In the genomic region with DNA sequence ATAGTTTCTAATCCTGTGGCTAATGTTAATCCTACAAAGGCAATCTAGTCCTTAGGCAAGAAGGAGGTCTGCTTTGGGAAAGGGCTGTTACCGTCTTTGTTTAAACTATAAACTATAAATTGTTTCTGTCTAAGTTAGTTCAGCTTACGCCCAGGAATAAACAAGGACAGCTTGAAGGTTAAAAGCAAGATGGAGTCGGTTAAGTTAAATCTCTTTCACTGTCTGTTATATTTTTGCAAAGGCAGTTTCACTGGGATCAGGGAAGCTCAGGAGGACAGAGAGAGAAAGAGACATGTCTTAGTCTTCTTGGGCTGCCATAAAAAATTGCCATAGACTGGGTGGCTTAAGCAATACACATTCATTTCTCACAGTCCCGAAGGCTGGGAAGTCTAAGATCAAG, we compare ENCODE assay signal across 27 cellular contexts.
"Had no signal": no experiment of that assay in that cellular context is flagged by ENCODE, and none has a peak within 500 bp of the region (broad histone marks: within the 10 kb centered on the region; RNA-seq: fewer than 3 reads in every experiment).

No MANE protein-coding gene starts in this region.

- ATAC-seq: mucosa of descending colon; naive thymus-derived CD4-positive, alpha-beta T cell; psoas muscle; sciatic nerve; stimulated activated effector memory CD8-positive, alpha-beta T cell treated with anti-CD3 and anti-CD28 coated beads, Interleukin-12 subunit alpha, Interleukin-12 subunit beta, amount 100 ng/mL, for 72 hours; upper lobe of right lung had no signal

- H3K9me3 Mint-ChIP-seq: nephron; neural crest cell; stimulated activated effector memory CD8-positive, alpha-beta T cell treated with anti-CD3 and anti-CD28 coated beads, Interleukin-12 subunit alpha, Interleukin-12 subunit beta, amount 100 ng/mL, for 72 hours; stimulated activated naive CD8-positive, alpha-beta T cell treated with anti-CD3 and anti-CD28 coated beads, Interleukin-15, Interleukin-2, amounts not matched to agents 100 ng/mL and 50 ng/mL, for 24 hours had no signal

- H3K9ac ChIP-seq: parathyroid adenoma had no signal

- H3K27me3 ChIP-seq: hepatocyte, suprapubic skin, tibial artery, upper lobe of right lung had no signal

- H3K4me3 Mint-ChIP-seq: naive thymus-derived CD4-positive, alpha-beta T cell; nephron; neural crest cell; stimulated activated effector memory CD8-positive, alpha-beta T cell treated with anti-CD3 and anti-CD28 coated beads, Interleukin-12 subunit alpha, Interleukin-12 subunit beta, amount 100 ng/mL, for 72 hours; stimulated activated naive CD8-positive, alpha-beta T cell treated with anti-CD3 and anti-CD28 coated beads, Interleukin-15, Interleukin-2, amounts not matched to agents 100 ng/mL and 50 ng/mL, for 24 hours had no signal

- H3K79me2 ChIP-seq: hepatocyte, parathyroid adenoma had no signal

- H3K9me3 ChIP-seq: left ventricle myocardium inferior, mucosa of descending colon, neutrophil, psoas muscle, suprapubic skin, thoracic aorta, tibial artery, upper lobe of right lung had no signal

- H3K27ac ChIP-seq: hepatocyte, left ventricle myocardium inferior, neutrophil, parathyroid adenoma, psoas muscle, skin epidermis, suprapubic skin, thoracic aorta, tibial artery, upper lobe of right lung had no signal

- H3K36me3 ChIP-seq: left ventricle myocardium inferior, neutrophil, suprapubic skin, thoracic aorta, tibial artery, upper lobe of right lung had no signal

- H3K4me1 Mint-ChIP-seq: naive thymus-derived CD4-positive, alpha-beta T cell; nephron; neural crest cell; stimulated activated effector memory CD8-positive, alpha-beta T cell treated with anti-CD3 and anti-CD28 coated beads, Interleukin-12 subunit alpha, Interleukin-12 subunit beta, amount 100 ng/mL, for 72 hours had no signal

- H2AFZ ChIP-seq: hepatocyte, parathyroid adenoma had no signal

- H3K4me3 ChIP-seq: hepatocyte, left ventricle myocardium inferior, lung, mucosa of descending colon, psoas muscle, skin epidermis, suprapubic skin, thoracic aorta, tibial artery, upper lobe of right lung had no signal

- H3K4me1 ChIP-seq: left ventricle myocardium inferior, parathyroid adenoma, psoas muscle, suprapubic skin, tibial artery, upper lobe of right lung had no signal

- H3K4me2 ChIP-seq: hepatocyte had no signal

- H3K36me3 Mint-ChIP-seq: naive thymus-derived CD4-positive, alpha-beta T cell; stimulated activated effector memory CD8-positive, alpha-beta T cell treated with anti-CD3 and anti-CD28 coated beads, Interleukin-12 subunit alpha, Interleukin-12 subunit beta, amount 100 ng/mL, for 72 hours had no signal

- DNase-seq: islet precursor cell; left ventricle myocardium inferior; midbrain; mucosa of descending colon; naive thymus-derived CD4-positive, alpha-beta T cell; occipital lobe; psoas muscle; stimulated activated CD4-positive, alpha-beta T cell treated with anti-CD3 and anti-CD28 coated beads, Interleukin-12 subunit alpha, Interleukin-12 subunit beta, amount 100 ng/mL, for 4 hours; stimulated activated CD4-positive, alpha-beta T cell treated with anti-CD3 and anti-CD28 coated beads, Interleukin-15, amount 100 ng/mL, for 24 hours; stimulated activated CD4-positive, alpha-beta T cell treated with anti-CD3 and anti-CD28 coated beads, Interleukin-2, amount 100 ng/mL, for 24 hours; stimulated activated CD4-positive, alpha-beta T cell treated with anti-CD3 and anti-CD28 coated beads, Interleukin-4, amount 100 ng/mL, for 24 hours; stimulated activated naive CD4-positive, alpha-beta T cell; tibial artery; trophoblast cell; upper lobe of right lung had no signal

- H3K27ac Mint-ChIP-seq: naive thymus-derived CD4-positive, alpha-beta T cell; nephron; stimulated activated effector memory CD8-positive, alpha-beta T cell treated with anti-CD3 and anti-CD28 coated beads, Interleukin-12 subunit alpha, Interleukin-12 subunit beta, amount 100 ng/mL, for 72 hours; stimulated activated naive CD8-positive, alpha-beta T cell treated with anti-CD3 and anti-CD28 coated beads, Interleukin-15, Interleukin-2, amounts not matched to agents 100 ng/mL and 50 ng/mL, for 24 hours had no signal
